Comparison of ENCODE assay signal across 17 cellular contexts in genomic region chr3:38000242-38000916, GRCh38. TPM values are rescaled to one million over a fixed set of nuclear protein-coding genes. Genes with fewer than 3 reads are reported as not detected.
DNase-seq lines count a peak whose midpoint lies in the region; ATAC-seq, FAIRE-seq and TF ChIP-seq lines count a peak whose summit lies in the region.
"Had no signal": no experiment of that assay in that cellular context is flagged by ENCODE, and none has a peak within 500 bp of the region (broad histone marks: within the 10 kb centered on the region; RNA-seq: fewer than 3 reads in every experiment).

No MANE protein-coding gene starts in this region.

- H3K4me1 ChIP-seq in right cardiac atrium (ENCODE audit: control insufficient read depth, insufficient read depth, low read length) (no peaks in the 10 kb centered on the region), K562 (replicated peaks in 1 of 2; ENCODE audit: control insufficient read depth in 2 of 2, insufficient read depth in 2 of 2, low read length in 2 of 2) (peaks cover 41 to 46% of the 10 kb centered on the region in 2 experiments)

- 93% methylated on average over 6 of the region's 6 CpGs for WGBS in right cardiac atrium
- WGBS in K562 (ENCODE audit: insufficient coverage, low coverage, missing lambda C conversion rate): 81% methylated on average over 4 of the region's 6 CpGs

- no peak for TF ChIP-seq EP300 in K562 (IDR thresholded peaks at IDR 0.05; ENCODE audit: low read length)

- peaks cover 5% of the 10 kb centered on the region for H3K9me1 ChIP-seq in K562 (ENCODE audit: control insufficient read depth, insufficient read depth, low read length)

- no peaks in the 10 kb centered on the region for H3K27me3 Mint-ChIP-seq in naive thymus-derived CD8-positive, alpha-beta T cell

- intact Hi-C loops in right cardiac atrium (cut with DNase I): no loop called here
- intact Hi-C loops in Right ventricle myocardium superior (cut with DNase I): no loop called here
- intact Hi-C loops in K562 (cut with micrococcal nuclease): no loop called here

- DNase-seq in right cardiac atrium: peak in 2 of 3 donors; percentile 22 to 57
- no peak for DNase-seq in Right ventricle myocardium superior
- no peak for DNase-seq in K562 (ENCODE audit: extremely low read depth in 1 of 4, low spot score in 3 of 4)
- peak in 1 of 10 donors; percentile 54 for DNase-seq in naive thymus-derived CD8-positive, alpha-beta T cell
- DNase-seq: activated CD4-positive, CD25-positive, alpha-beta regulatory T cell; activated T-cell treated with anti-CD3 and anti-CD28 coated beads for 4 hours; AML-193; DMS53; NCI-H187; NCI-H510A treated with DMSO at 0.1 percent for 48 hours; OCI-M1; stimulated activated CD8-positive, alpha-beta memory T cell treated with anti-CD3 and anti-CD28 coated beads, Interleukin-4, amount 100 ng/mL, for 48 hours had no signal

- no peak overlapping the region for H3K27ac ChIP-seq in right cardiac atrium (ENCODE audit: low read length)
- H3K27ac ChIP-seq in K562 (ENCODE audit: extremely low read depth, low read depth, low read length): no peak overlapping the region
- H3K27ac ChIP-seq: ascending aorta had no signal

- H3K9me3 ChIP-seq in right cardiac atrium (ENCODE audit: control insufficient read depth, low read length) (no peaks in the 10 kb centered on the region), K562 (replicated peaks; ENCODE audit: control insufficient read depth, insufficient read depth, low read depth, low read length) (no peaks in the 10 kb centered on the region)
- H3K9me3 ChIP-seq: ascending aorta had no signal

- no peak for FAIRE-seq in K562 (lab: Jason Lieb, UNC)

- TF ChIP-seq CTCF in K562 (IDR thresholded peaks at IDR 0.05 in 2 of 3, conservative IDR thresholded peaks at IDR 0.05 in 1 of 3; ENCODE audit: insufficient read depth in 2 of 3, low read depth in 1 of 3, low read length in 3 of 3): no peak

- H3K9me3 Mint-ChIP-seq in naive thymus-derived CD8-positive, alpha-beta T cell: no peaks in the 10 kb centered on the region

- POLR2A ChIA-PET in K562 (lab: Yijun Ruan, JAX): interaction anchor here (0.6 kb wide), 1 partner anchor 1607 kb away, joined by 3 read pairs; no protein-coding TSS in a partner anchor
- POLR2A ChIA-PET in naive thymus-derived CD8-positive, alpha-beta T cell (lab: Charles Lee): no interaction called here

- TSS peak; percentile 39 for BruUV-seq in K562 (replicated peaks; lab: Mats Ljungman, UMichigan)

- peaks cover 10% of the 10 kb centered on the region for H3K79me2 ChIP-seq in K562 (ENCODE audit: control insufficient read depth, insufficient read depth, low read length)

- no peak; the same call in 1 of the 2 replicates for TF ChIP-seq POLR2A in K562 (conservative IDR thresholded peaks at IDR 0.05)

- in situ Hi-C loops in K562 (cut with MboI): no loop called here

- ATAC-seq in right cardiac atrium: no peak
- ATAC-seq in Right ventricle myocardium superior (ENCODE audit: poor library complexity): no peak
- no peak for ATAC-seq in K562
- ATAC-seq in naive thymus-derived CD8-positive, alpha-beta T cell: no peak
- ATAC-seq in GM19452 (IDR thresholded peaks at IDR 0.05; ENCODE audit: unreplicated experiment): no peak
- no peak for ATAC-seq in HG02852 (IDR thresholded peaks at IDR 0.05; ENCODE audit: unreplicated experiment)
- ATAC-seq in GM21825 (IDR thresholded peaks at IDR 0.05; ENCODE audit: unreplicated experiment): no peak
- ATAC-seq in HG02970 (IDR thresholded peaks at IDR 0.05; ENCODE audit: low FRiP score, unreplicated experiment): no peak

- TF ChIP-seq RAD21 in K562 (CRISPR knock-in tag; conservative IDR thresholded peaks at IDR 0.05 in 1 of 2, IDR thresholded peaks at IDR 0.05 in 1 of 2): no peak

- H4K20me1 ChIP-seq in K562 (replicated peaks; ENCODE audit: control insufficient read depth, insufficient read depth, low read length): peaks cover 14% of the 10 kb centered on the region

- no peak overlapping the region for H3K4me3 ChIP-seq in right cardiac atrium (ENCODE audit: low read length)
- H3K4me3 ChIP-seq in K562: no peak overlapping the region
- H3K4me3 ChIP-seq: ascending aorta had no signal

- peak overlapping the region in 6 of 10 donors; percentile 37 to 79 (median 48) for H3K27ac Mint-ChIP-seq in naive thymus-derived CD8-positive, alpha-beta T cell

- peak overlapping the region in 1 of 10 donors; percentile 49 for H3K4me3 Mint-ChIP-seq in naive thymus-derived CD8-positive, alpha-beta T cell

- no peak overlapping the region for H2AFZ ChIP-seq in K562 (ENCODE audit: low read depth, low read length)

- H3K4me1 Mint-ChIP-seq in naive thymus-derived CD8-positive, alpha-beta T cell: peaks cover 38 to 60% (median 52%) of the 10 kb centered on the region in 4 donors

- H3K4me2 ChIP-seq in K562 (ENCODE audit: insufficient read depth, low read length): no peak overlapping the region

- peaks cover 66% of the 10 kb centered on the region for H3K36me3 ChIP-seq in K562 (ENCODE audit: control insufficient read depth, insufficient read depth, low read length)

- CTCF ChIA-PET in K562 (lab: Yijun Ruan, JAX; ENCODE audit: low intra/inter-chr PET ratio): interaction anchor here (1.1 to 5.0 kb wide), 2 partner anchors 25 to 26 kb away, joined by 3 to 62 read pairs; no protein-coding TSS in a partner anchor

- H3K27me3 ChIP-seq in right cardiac atrium (ENCODE audit: control insufficient read depth, insufficient read depth) (no peaks in the 10 kb centered on the region), K562 (ENCODE audit: control insufficient read depth in 2 of 2, insufficient read depth in 2 of 2, low read length in 2 of 2) (no peaks in the 10 kb centered on the region)
- H3K27me3 ChIP-seq: ascending aorta had no signal

- H3K9ac ChIP-seq in K562 (ENCODE audit: insufficient read depth in 1 of 2, low read depth in 2 of 2, low read length in 2 of 2): peak overlapping the region in 1 of 2 experiments; percentile 54; a peak in 1 of 4 replicates

- peaks cover 0 to 36% (median 8%) of the 10 kb centered on the region in 3 donors for H3K36me3 Mint-ChIP-seq in naive thymus-derived CD8-positive, alpha-beta T cell

RNA-seq across cellular contexts. Expression of gene VILL, which starts 9.8 kb away (rescaled TPM):
- total RNA-seq in right cardiac atrium: 1 to 10 TPM; 4.0 to 9.7 (median 8.8) TPM
- 5.4 TPM for polyA plus RNA-seq in right cardiac atrium
- 4.0 TPM for total RNA-seq in Right ventricle myocardium superior
- total RNA-seq in K562 (2011; cell fraction: chromatin; rRNA removed; ENCODE audit: low replicate concordance): 21.1 and 67.2 TPM in 2 replicates
- 38.7 and 48.8 TPM in 2 replicates for total RNA-seq in K562 (2011; cell fraction: nucleolus; rRNA removed)
- 25.6 and 29.8 TPM in 2 replicates for total RNA-seq in K562 (2011; cell fraction: nucleoplasm; rRNA removed)
- total RNA-seq in K562 (2014; rRNA removed): 12.6 and 17.4 TPM in 2 replicates
- total RNA-seq in K562 (2014; rRNA removed; fragmentation: Illumina TruSeq; extraction: Trizol): 3.3 and 4.3 TPM in 2 replicates
- total RNA-seq in K562 (2015; rRNA removed; fragmentation: Illumina TruSeq; extraction: Trizol): 8.8 and 9.2 TPM in 2 replicates
- total RNA-seq in K562 (2021): 12.4 and 13.4 TPM in 2 replicates
- 7.7 and 10.6 TPM in 2 replicates for polyA plus RNA-seq in K562 (2011; rRNA removed)
- polyA plus RNA-seq in K562 (2011; cell fraction: cytosol; rRNA removed): 9.8 and 17.0 TPM in 2 replicates
- 51.3 and 85.1 TPM in 2 replicates for polyA plus RNA-seq in K562 (2011; cell fraction: nucleus; rRNA removed)
- 10.0 and 15.4 TPM in 2 replicates for polyA plus RNA-seq in K562 (2012)
- polyA plus RNA-seq in K562 (2014; fragmentation: Illumina TruSeq; extraction: Trizol): 8.7 and 9.8 TPM in 2 replicates
- under 1 TPM; 0.11 to 0.49 TPM for polyA plus RNA-seq in K562 (2014; fragmentation: Nextera tagmentation; extraction: Ambion mirVana)
- polyA plus RNA-seq in K562 (2014; rRNA removed): 16.0 and 18.1 TPM in 2 replicates
- 10.8 and 11.9 TPM in 2 replicates for polyA minus RNA-seq in K562 (2011; rRNA and poly(A)+ RNA removed)
- 2.6 and 4.9 TPM in 2 replicates for polyA minus RNA-seq in K562 (2011; cell fraction: cytosol; rRNA and poly(A)+ RNA removed)
- polyA minus RNA-seq in K562 (2011; cell fraction: nucleus; rRNA and poly(A)+ RNA removed): 32.0 and 33.5 TPM in 2 replicates
- 10 to 100 TPM; 41.0 to 41.9 TPM for total RNA-seq in naive thymus-derived CD8-positive, alpha-beta T cell
- 10 to 100 TPM; 12.3 to 21.6 (median 16.0) TPM for polyA plus RNA-seq in naive thymus-derived CD8-positive, alpha-beta T cell

RNA-seq across cellular contexts. Expression of gene PLCD1, which starts 29.1 kb away (rescaled TPM):
- total RNA-seq in right cardiac atrium (10 to 100 TPM; 12.1 to 17.7 (median 15.2) TPM), Right ventricle myocardium superior (8.5 TPM), K562 (2014; rRNA removed) (152 and 190 TPM in 2 replicates), K562 (2014; rRNA removed; fragmentation: Illumina TruSeq; extraction: Trizol) (60.7 and 88.3 TPM in 2 replicates), K562 (2015; rRNA removed; fragmentation: Illumina TruSeq; extraction: Trizol) (47.5 and 50.1 TPM in 2 replicates), K562 (2021) (149 and 161 TPM in 2 replicates)
- polyA plus RNA-seq in right cardiac atrium (11.2 TPM), K562 (2011; rRNA removed) (209 and 284 TPM in 2 replicates), K562 (2014; fragmentation: Illumina TruSeq; extraction: Trizol) (135 and 145 TPM in 2 replicates), K562 (2014; fragmentation: Nextera tagmentation; extraction: Ambion mirVana) (10 to 100 TPM in 1 of 2 experiments, 1 to 10 TPM in 1; 5.4 to 11.0 TPM), K562 (2014; rRNA removed) (116 and 140 TPM in 2 replicates)
- 283 and 655 TPM in 2 replicates for total RNA-seq in K562 (2011; cell fraction: chromatin; rRNA removed; ENCODE audit: low replicate concordance)
- total RNA-seq in K562 (2011; cell fraction: nucleolus; rRNA removed): 463 and 540 TPM in 2 replicates
- total RNA-seq in K562 (2011; cell fraction: nucleoplasm; rRNA removed): 244 and 351 TPM in 2 replicates
- 214 and 249 TPM in 2 replicates for polyA plus RNA-seq in K562 (2011; cell fraction: cytosol; rRNA removed)
- 1,089 and 1,150 TPM in 2 replicates for polyA plus RNA-seq in K562 (2011; cell fraction: nucleus; rRNA removed)
- polyA plus RNA-seq in K562 (2012): 67.9 and 83.7 TPM in 2 replicates
- 191 and 192 TPM in 2 replicates for polyA minus RNA-seq in K562 (2011; rRNA and poly(A)+ RNA removed)
- polyA minus RNA-seq in K562 (2011; cell fraction: cytosol; rRNA and poly(A)+ RNA removed): 144 and 183 TPM in 2 replicates
- 158 and 240 TPM in 2 replicates for polyA minus RNA-seq in K562 (2011; cell fraction: nucleus; rRNA and poly(A)+ RNA removed)
- total RNA-seq in naive thymus-derived CD8-positive, alpha-beta T cell: 10 to 100 TPM; 39.3 to 42.7 TPM
- 10 to 100 TPM; 11.0 to 23.0 (median 15.6) TPM for polyA plus RNA-seq in naive thymus-derived CD8-positive, alpha-beta T cell

RNA-seq across cellular contexts. Expression of gene DLEC1, which starts 38.6 kb away (rescaled TPM):
- total RNA-seq in right cardiac atrium: 1 to 10 TPM in 1 of 4 donors, under 1 TPM in 3; 0.23 to 1.0 (median 0.61) TPM
- 0.48 TPM for polyA plus RNA-seq in right cardiac atrium
- 0.16 TPM for total RNA-seq in Right ventricle myocardium superior
- 0.12 TPM in 1 of 2 replicates, not detected in the other for total RNA-seq in K562 (2011; cell fraction: chromatin; rRNA removed; ENCODE audit: low replicate concordance)
- total RNA-seq in K562 (2011; cell fraction: nucleolus; rRNA removed): not detected in 2 replicates
- not detected in 2 replicates for total RNA-seq in K562 (2011; cell fraction: nucleoplasm; rRNA removed)
- total RNA-seq in K562 (2014; rRNA removed): not detected in 2 replicates
- total RNA-seq in K562 (2014; rRNA removed; fragmentation: Illumina TruSeq; extraction: Trizol): not detected in 2 replicates
- not detected in 2 replicates for total RNA-seq in K562 (2015; rRNA removed; fragmentation: Illumina TruSeq; extraction: Trizol)
- 0.02 TPM in 1 of 2 replicates, not detected in the other for total RNA-seq in K562 (2021)
- polyA plus RNA-seq in K562 (2011; rRNA removed): not detected in 2 replicates
- 0.01 TPM in 1 of 2 replicates, not detected in the other for polyA plus RNA-seq in K562 (2011; cell fraction: cytosol; rRNA removed)
- 0.06 and 0.18 TPM in 2 replicates for polyA plus RNA-seq in K562 (2011; cell fraction: nucleus; rRNA removed)
- polyA plus RNA-seq in K562 (2012): 0.10 and 0.18 TPM in 2 replicates
- polyA plus RNA-seq in K562 (2014; fragmentation: Illumina TruSeq; extraction: Trizol): not detected in 2 replicates
- polyA plus RNA-seq in K562 (2014; fragmentation: Nextera tagmentation; extraction: Ambion mirVana): under 1 TPM; 0.07 to 0.08 TPM
- polyA plus RNA-seq in K562 (2014; rRNA removed): not detected in 2 replicates
- not detected in 2 replicates for polyA minus RNA-seq in K562 (2011; rRNA and poly(A)+ RNA removed)
- polyA minus RNA-seq in K562 (2011; cell fraction: cytosol; rRNA and poly(A)+ RNA removed): not detected in 2 replicates
- polyA minus RNA-seq in K562 (2011; cell fraction: nucleus; rRNA and poly(A)+ RNA removed): not detected in 2 replicates
- 1 to 10 TPM; 4.6 to 5.2 TPM for total RNA-seq in naive thymus-derived CD8-positive, alpha-beta T cell
- under 1 TPM; 0.31 to 0.37 (median 0.35) TPM for polyA plus RNA-seq in naive thymus-derived CD8-positive, alpha-beta T cell

Comparison
In these comparisons a context has a peak if more than half of its experiments do, and no peak if none do; other contexts are left out.
1. DNase-seq: peak in right cardiac atrium (2 of 3); none in Right ventricle myocardium superior (single experiment) and K562 (0 of 4).